Comparison of ENCODE assay signal across 1 cellular context in genomic region chr4:85510632-85510984, GRCh38.
TF ChIP-seq lines count a peak whose summit lies in the region.

No MANE protein-coding gene starts in this region.

TF ChIP-seq in GM23338, 12 proteins besides CTCF, POLR2A, EP300 and RAD21:
- TF ChIP-seq, protein P1, sequence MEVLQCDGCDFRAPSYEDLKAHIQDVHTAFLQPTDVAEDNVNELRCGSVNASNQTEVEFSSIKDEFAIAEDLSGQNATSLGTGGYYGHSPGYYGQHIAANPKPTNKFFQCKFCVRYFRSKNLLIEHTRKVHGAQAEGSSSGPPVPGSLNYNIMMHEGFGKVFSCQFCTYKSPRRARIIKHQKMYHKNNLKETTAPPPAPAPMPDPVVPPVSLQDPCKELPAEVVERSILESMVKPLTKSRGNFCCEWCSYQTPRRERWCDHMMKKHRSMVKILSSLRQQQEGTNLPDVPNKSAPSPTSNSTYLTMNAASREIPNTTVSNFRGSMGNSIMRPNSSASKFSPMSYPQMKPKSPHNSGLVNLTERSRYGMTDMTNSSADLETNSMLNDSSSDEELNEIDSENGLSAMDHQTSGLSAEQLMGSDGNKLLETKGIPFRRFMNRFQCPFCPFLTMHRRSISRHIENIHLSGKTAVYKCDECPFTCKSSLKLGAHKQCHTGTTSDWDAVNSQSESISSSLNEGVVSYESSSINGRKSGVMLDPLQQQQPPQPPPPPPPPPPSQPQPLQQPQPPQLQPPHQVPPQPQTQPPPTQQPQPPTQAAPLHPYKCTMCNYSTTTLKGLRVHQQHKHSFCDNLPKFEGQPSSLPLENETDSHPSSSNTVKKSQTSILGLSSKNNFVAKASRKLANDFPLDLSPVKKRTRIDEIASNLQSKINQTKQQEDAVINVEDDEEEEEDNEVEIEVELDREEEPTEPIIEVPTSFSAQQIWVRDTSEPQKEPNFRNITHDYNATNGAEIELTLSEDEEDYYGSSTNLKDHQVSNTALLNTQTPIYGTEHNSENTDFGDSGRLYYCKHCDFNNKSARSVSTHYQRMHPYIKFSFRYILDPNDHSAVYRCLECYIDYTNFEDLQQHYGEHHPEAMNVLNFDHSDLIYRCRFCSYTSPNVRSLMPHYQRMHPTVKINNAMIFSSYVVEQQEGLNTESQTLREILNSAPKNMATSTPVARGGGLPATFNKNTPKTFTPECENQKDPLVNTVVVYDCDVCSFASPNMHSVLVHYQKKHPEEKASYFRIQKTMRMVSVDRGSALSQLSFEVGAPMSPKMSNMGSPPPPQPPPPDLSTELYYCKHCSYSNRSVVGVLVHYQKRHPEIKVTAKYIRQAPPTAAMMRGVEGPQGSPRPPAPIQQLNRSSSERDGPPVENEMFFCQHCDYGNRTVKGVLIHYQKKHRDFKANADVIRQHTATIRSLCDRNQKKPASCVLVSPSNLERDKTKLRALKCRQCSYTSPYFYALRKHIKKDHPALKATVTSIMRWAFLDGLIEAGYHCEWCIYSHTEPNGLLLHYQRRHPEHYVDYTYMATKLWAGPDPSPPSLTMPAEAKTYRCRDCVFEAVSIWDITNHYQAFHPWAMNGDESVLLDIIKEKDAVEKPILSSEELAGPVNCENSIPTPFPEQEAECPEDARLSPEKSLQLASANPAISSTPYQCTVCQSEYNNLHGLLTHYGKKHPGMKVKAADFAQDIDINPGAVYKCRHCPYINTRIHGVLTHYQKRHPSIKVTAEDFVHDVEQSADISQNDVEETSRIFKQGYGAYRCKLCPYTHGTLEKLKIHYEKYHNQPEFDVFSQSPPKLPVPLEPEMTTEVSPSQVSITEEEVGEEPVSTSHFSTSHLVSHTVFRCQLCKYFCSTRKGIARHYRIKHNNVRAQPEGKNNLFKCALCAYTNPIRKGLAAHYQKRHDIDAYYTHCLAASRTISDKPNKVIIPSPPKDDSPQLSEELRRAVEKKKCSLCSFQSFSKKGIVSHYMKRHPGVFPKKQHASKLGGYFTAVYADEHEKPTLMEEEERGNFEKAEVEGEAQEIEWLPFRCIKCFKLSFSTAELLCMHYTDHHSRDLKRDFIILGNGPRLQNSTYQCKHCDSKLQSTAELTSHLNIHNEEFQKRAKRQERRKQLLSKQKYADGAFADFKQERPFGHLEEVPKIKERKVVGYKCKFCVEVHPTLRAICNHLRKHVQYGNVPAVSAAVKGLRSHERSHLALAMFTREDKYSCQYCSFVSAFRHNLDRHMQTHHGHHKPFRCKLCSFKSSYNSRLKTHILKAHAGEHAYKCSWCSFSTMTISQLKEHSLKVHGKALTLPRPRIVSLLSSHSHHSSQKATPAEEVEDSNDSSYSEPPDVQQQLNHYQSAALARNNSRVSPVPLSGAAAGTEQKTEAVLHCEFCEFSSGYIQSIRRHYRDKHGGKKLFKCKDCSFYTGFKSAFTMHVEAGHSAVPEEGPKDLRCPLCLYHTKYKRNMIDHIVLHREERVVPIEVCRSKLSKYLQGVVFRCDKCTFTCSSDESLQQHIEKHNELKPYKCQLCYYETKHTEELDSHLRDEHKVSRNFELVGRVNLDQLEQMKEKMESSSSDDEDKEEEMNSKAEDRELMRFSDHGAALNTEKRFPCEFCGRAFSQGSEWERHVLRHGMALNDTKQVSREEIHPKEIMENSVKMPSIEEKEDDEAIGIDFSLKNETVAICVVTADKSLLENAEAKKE (CRISPR knock-in tag; IDR thresholded peaks at IDR 0.05), result no peak
- TF ChIP-seq NANOG (IDR thresholded peaks at IDR 0.05; ENCODE audit: borderline replicate concordance), result no peak
- TF ChIP-seq REST (IDR thresholded peaks at IDR 0.05; ENCODE audit: unreplicated experiment), result no peak
- no peak for TF ChIP-seq EZH2phosphoT487 (IDR thresholded peaks at IDR 0.05; ENCODE audit: unreplicated experiment)
- TF ChIP-seq, protein P2, sequence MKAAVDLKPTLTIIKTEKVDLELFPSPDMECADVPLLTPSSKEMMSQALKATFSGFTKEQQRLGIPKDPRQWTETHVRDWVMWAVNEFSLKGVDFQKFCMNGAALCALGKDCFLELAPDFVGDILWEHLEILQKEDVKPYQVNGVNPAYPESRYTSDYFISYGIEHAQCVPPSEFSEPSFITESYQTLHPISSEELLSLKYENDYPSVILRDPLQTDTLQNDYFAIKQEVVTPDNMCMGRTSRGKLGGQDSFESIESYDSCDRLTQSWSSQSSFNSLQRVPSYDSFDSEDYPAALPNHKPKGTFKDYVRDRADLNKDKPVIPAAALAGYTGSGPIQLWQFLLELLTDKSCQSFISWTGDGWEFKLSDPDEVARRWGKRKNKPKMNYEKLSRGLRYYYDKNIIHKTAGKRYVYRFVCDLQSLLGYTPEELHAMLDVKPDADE (IDR thresholded peaks at IDR 0.05), result no peak
- no peak for TF ChIP-seq ZNF331 (CRISPR knock-in tag; IDR thresholded peaks at IDR 0.05; ENCODE audit: low read depth)
- TF ChIP-seq JUNB (IDR thresholded peaks at IDR 0.05; ENCODE audit: unreplicated experiment), result no peak
- TF ChIP-seq STAT1 (IDR thresholded peaks at IDR 0.05; ENCODE audit: unreplicated experiment), result no peak
- no peak for TF ChIP-seq EZH2 (IDR thresholded peaks at IDR 0.05; ENCODE audit: low read depth, unreplicated experiment)
- no peak for TF ChIP-seq CREB1 (CRISPR knock-in tag; IDR thresholded peaks at IDR 0.05; ENCODE audit: low read depth)
- TF ChIP-seq POLR2AphosphoS5 (IDR thresholded peaks at IDR 0.05; ENCODE audit: low read depth), result no peak
- no peak for TF ChIP-seq ZNF114 (CRISPR knock-in tag; IDR thresholded peaks at IDR 0.05)
